In the genomic region with DNA sequence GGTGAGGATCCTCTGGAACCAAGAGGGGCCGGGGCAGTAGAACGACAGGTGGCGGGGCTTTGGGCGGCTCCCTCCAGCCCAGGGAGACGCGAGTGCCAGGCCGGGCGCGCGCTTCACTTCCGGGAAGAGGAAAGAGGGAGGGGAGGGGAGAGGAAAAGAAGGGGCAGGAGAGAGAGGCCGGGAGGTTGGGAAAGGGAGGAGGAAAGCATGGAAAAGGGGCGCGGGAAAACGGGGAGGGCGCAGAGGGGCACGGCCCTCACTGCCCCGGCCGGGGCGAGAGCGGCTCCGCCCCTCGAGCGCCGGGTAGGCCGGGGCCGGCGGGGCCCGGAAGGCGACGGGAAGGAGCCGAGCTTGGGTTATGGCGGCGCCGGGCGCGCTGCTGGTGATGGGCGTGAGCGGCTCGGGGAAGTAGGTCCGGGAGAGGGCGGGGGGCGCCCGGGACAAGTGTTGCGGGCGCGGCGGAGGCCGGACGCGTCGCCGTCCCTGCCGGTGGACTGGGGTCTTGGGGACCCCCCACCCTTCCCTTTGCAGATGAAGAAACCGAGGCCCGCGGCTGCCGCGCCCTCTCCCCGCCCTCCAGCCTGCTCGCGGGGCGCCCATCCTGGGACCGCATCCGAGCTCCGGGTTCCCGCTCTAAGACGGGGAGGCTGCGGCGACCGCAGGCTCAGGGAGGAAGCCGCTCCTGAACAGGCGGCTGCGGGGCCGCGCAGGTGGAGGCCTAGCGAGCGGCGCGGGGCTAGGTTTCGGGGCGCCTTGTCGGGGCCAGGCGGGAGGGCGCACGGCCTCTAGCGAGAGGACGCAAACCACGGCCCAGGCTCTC, we compare ENCODE assay signal across 8 cellular contexts.
DNase-seq lines count a peak whose midpoint lies in the region; ATAC-seq lines count a peak whose summit lies in the region.

IDNK (plus strand) TSS at position 330 of the 820 bp plus-strand sequence; CDS start at position 359, 29 bp downstream.

- peak; percentile 82 for ATAC-seq in HG02852 (IDR thresholded peaks at IDR 0.05; ENCODE audit: unreplicated experiment)

- DNase-seq in NCI-H82 (lab: John Stamatoyannopoulos, UW) (peak; percentile 86), NCI-H82 treated with DMSO at 0.1 percent for 48 hours (lab: John Stamatoyannopoulos, UW; ENCODE audit: unreplicated experiment) (no peak), NCI-H146 treated with DMSO at 0.1 percent for 48 hours (lab: John Stamatoyannopoulos, UW; ENCODE audit: unreplicated experiment) (peak; percentile 44), cerebellar cortex (ENCODE audit: low spot score) (peak; percentile 78), kidney tubule cell (ENCODE audit: low spot score) (peak; percentile 79)
- peak; percentile 18 for DNase-seq in activated CD4-positive, CD25-positive, alpha-beta regulatory T cell treated with anti-CD3 and anti-CD28 coated beads, Interleukin-2, amount 50 U/mL, for 16 hours (ENCODE audit: low read depth, low spot score)
- peak; percentile 61 for DNase-seq in stimulated activated CD4-positive, alpha-beta T cell treated with anti-CD3 and anti-CD28 coated beads, Interleukin-1b, Interleukin-23, amount 100 ng/mL, for 48 hours
